25 cellular contexts compared by ENCODE assay signal in the genomic region with DNA sequence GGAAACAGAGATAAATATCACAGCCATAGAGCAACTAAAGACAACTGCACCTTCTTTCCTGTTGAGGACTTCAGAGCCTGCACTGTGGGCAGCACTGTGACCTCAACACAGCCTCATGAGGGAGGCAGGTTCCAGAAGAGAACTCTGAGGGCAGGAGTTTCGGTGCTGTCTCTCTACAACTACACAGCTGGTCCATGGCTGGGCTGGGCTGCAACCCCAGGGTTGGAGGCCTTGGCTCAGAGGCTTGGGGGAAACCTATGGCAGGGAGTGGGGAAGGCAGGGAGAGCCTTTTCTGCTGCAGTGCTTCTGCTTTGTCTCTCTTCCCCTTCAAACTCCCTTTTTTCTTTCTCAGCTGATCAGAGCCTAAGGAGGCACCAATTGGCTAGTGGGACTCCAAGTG.
"Had no signal": no experiment of that assay in that cellular context is flagged by ENCODE, and none has a peak within 500 bp of the region (broad histone marks: within the 10 kb centered on the region; RNA-seq: fewer than 3 reads in every experiment).

No MANE protein-coding gene starts in this region.

- DNase-seq: Kasumi-1; MM.1S; NCI-H1092 treated with DMSO at 0.1 percent for 48 hours; NCI-H1436; NCI-H187; NCI-H2029; NCI-H2081 treated with DMSO at 0.1 percent for 48 hours; NCI-H2171; NCI-H226; NCI-H446; NCI-H510A; NCI-H524 treated with DMSO at 0.1 percent for 48 hours; NCI-H69; NCI-H774; NK-92 treated with Interleukin-12 subunit alpha and Interleukin-12 subunit beta, amount 100 ng/mL, for 24 hours; PC-3; SHP77 treated with DMSO at 0.1 percent for 48 hours; SJCRH30 had no signal

- H3K36me3 ChIP-seq: SJCRH30 had no signal

- H3K4me2 ChIP-seq: KMS-11 had no signal

- H3K9me3 ChIP-seq: SJCRH30 had no signal

- H3K4me1 ChIP-seq: SJCRH30 had no signal

- H3K4me1 Mint-ChIP-seq: IgD-negative memory B cell had no signal

- H3K27me3 ChIP-seq: SJCRH30 had no signal

- H3K27ac ChIP-seq: HL-60, KMS-11, SJCRH30 had no signal

- H3K36me3 Mint-ChIP-seq: IgD-negative memory B cell had no signal

- H3K9ac ChIP-seq: KMS-11 had no signal

- H3K4me3 ChIP-seq: K562, SJCRH30 had no signal

- H3K27ac Mint-ChIP-seq: IgD-negative memory B cell had no signal

- ATAC-seq: K562, Panc1, PC-3, Right ventricle myocardium inferior, SK-N-SH treated with all-trans-retinoic acid at 6 μM for 48 hours had no signal
